Comparison of ENCODE assay signal across 1 cellular context in the genomic region with DNA sequence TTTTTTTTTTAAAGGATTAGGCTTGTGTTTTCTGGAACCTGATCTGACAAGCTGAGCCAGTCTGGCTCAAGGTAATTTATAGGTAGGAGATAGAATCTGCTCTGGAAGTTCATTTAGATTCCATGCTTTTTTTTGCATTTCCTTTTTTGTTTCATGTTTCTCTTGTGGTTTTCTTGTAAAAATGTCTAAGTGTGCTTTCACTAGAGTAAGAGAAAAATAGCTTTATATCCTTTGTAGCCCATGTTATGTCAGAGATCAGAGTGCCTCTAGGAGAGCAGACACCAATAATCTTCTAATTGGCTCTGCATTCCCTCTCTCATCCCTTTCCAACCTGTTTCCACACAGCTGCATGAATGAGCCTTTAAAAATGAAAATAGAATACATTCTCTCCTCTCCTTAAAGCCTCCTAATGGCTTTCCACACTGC.
TF ChIP-seq lines count a peak whose summit lies in the region.

No MANE protein-coding gene starts in this region.

TF ChIP-seq in WTC11, 78 proteins besides CTCF, POLR2A, EP300 and RAD21 (continued from another document):
- TF ChIP-seq AFF4 (CRISPR knock-in tag; IDR thresholded peaks at IDR 0.05; ENCODE audit: borderline replicate concordance): no peak
